15 cellular contexts compared by ENCODE assay signal in genomic region chr3:139110072-139110830, GRCh38.
A peak's percentile ranks its signal among the peaks of the same experiment; 100 is the strongest.
DNase-seq lines count a peak whose midpoint lies in the region; ATAC-seq and TF ChIP-seq lines count a peak whose summit lies in the region.
"Had no signal": no experiment of that assay in that cellular context is flagged by ENCODE, and none has a peak within 500 bp of the region (broad histone marks: within the 10 kb centered on the region; RNA-seq: fewer than 3 reads in every experiment).

No MANE protein-coding gene starts in this region.

- H3K27ac ChIP-seq in left lung: no peak overlapping the region
- H3K27ac ChIP-seq: A549 had no signal

- in situ Hi-C loops in ACHN (cut with HindIII; ENCODE audit: low pct_ligation_motif_present, low pct_unique_long_range_greater_than_20kb, low sequenced_read_pairs): loop anchor here (25.0 kb wide), 1 partner anchor 202 kb away; no protein-coding TSS in a partner anchor

- TF ChIP-seq CTCF in GM10248 (IDR thresholded peaks at IDR 0.05; ENCODE audit: control extremely low read depth, extremely low read depth, low read depth, missing control alignments) (no peak), left lung (IDR thresholded peaks at IDR 0.05) (no peak)

- H3K9me3 ChIP-seq in left lung: no peaks in the 10 kb centered on the region
- H3K9me3 ChIP-seq: A549 had no signal

- CTCF ChIA-PET in GM10248 (lab: Yijun Ruan, JAX): interaction anchor here (1.0 to 5.0 kb wide), 9 partner anchors 7 to 221 kb away, joined by 3 to 35 read pairs (median 16); no protein-coding TSS in a partner anchor

- H3K27me3 ChIP-seq in left lung: peaks cover 0 to 9% of the 10 kb centered on the region in 2 donors

- no peak overlapping the region for H3K4me3 ChIP-seq in left lung
- H3K4me3 ChIP-seq: A549, smooth muscle cell had no signal

- POLR2A ChIA-PET in GM10248 (lab: Yijun Ruan, JAX): no interaction called here

- intact Hi-C loops in posterior vena cava (cut with DNase I) (no loop called here), left lung (cut with DNase I) (loop anchor here in 1 of 2 donors (5.0 kb wide), 1 partner anchor 217 kb away; no protein-coding TSS in a partner anchor)

- no peaks in the 10 kb centered on the region for H3K4me1 ChIP-seq in left lung
- H3K4me1 ChIP-seq: A549 had no signal

- DNase-seq in NCI-H2196 (lab: John Stamatoyannopoulos, UW; ENCODE audit: unreplicated experiment) (peak; percentile 19), NCI-H2196 treated with DMSO at 0.1 percent for 48 hours (lab: John Stamatoyannopoulos, UW; ENCODE audit: unreplicated experiment) (no peak), cerebellar cortex (ENCODE audit: low spot score) (peak; percentile 90), posterior vena cava (ENCODE audit: low spot score) (peak; percentile 42), GM10248 (ENCODE audit: extremely low spot score) (no peak), left lung (no peak), ACHN (no peak)
- DNase-seq: activated T-cell treated with anti-CD3 and anti-CD28 coated beads for 4 hours; CD8-positive, alpha-beta memory T cell; GF-D8; NCI-H187 treated with DMSO at 0.1 percent for 48 hours had no signal

- H3K36me3 ChIP-seq in left lung: no peaks in the 10 kb centered on the region

- peak; percentile 52 for ATAC-seq in HG03432 (IDR thresholded peaks at IDR 0.05; ENCODE audit: unreplicated experiment)
- no peak for ATAC-seq in left lung
- ATAC-seq: A549, esophagus mucosa had no signal

Comparison
In these comparisons a context has a peak if more than half of its experiments do, and no peak if none do; other contexts are left out.
1. DNase-seq: peak in NCI-H2196 (single experiment), cerebellar cortex (single experiment) and posterior vena cava (single experiment); none in NCI-H2196 treated with DMSO at 0.1 percent for 48 hours (single experiment), GM10248 (single experiment), left lung (0 of 2) and ACHN (single experiment).